ENCODE assay signal across 11 cellular contexts in genomic region chr19:38463365-38463764, GRCh38. TPM values are rescaled to one million over a fixed set of nuclear protein-coding genes. Genes with fewer than 3 reads are reported as not detected.
"Had no signal": no experiment of that assay in that cellular context is flagged by ENCODE, and none has a peak within 500 bp of the region (broad histone marks: within the 10 kb centered on the region; RNA-seq: fewer than 3 reads in every experiment).

No MANE protein-coding gene starts in this region.

- DNase-seq: GM23248, GOT3, H9, HCEC 1CT, HFFc6 had no signal

- FAIRE-seq: H1, H54 had no signal

- H3K4me1 ChIP-seq: HAP-1 had no signal

- H3K27ac ChIP-seq: GM23248 had no signal

- H2AFZ ChIP-seq: GM23248, GM23338 had no signal

- H3K9ac ChIP-seq: GM23248 had no signal

- ATAC-seq: GM23338, HCT116 had no signal

- H3K4me3 ChIP-seq: GM23248, GM23338, HAP-1 had no signal

- H3K9me3 ChIP-seq: HAP-1 had no signal

- H3K36me3 ChIP-seq: HAP-1 had no signal

- H3K4me2 ChIP-seq: GM23338 had no signal

RNA-seq across cellular contexts. Expression of gene RYR1, which starts 29.9 kb away (rescaled TPM):
- total RNA-seq: H4, HFFc6 had no signal
- polyA plus RNA-seq: GM23248 had no signal

RNA-seq across cellular contexts. Expression of gene RASGRP4, which starts 37.3 kb away (rescaled TPM):
- total RNA-seq: GM23248, HFFc6 had no signal
- polyA plus RNA-seq: GM23248 had no signal
